ENCODE assay signal across 11 cellular contexts in genomic region chr6:84618046-84618752, GRCh38.
DNase-seq lines count a peak whose midpoint lies in the region; ATAC-seq and TF ChIP-seq lines count a peak whose summit lies in the region.
"Had no signal": no experiment of that assay in that cellular context is flagged by ENCODE, and none has a peak within 500 bp of the region (broad histone marks: within the 10 kb centered on the region; RNA-seq: fewer than 3 reads in every experiment).

No MANE protein-coding gene starts in this region.

- TF ChIP-seq CTCF in fibroblast of villous mesenchyme (IDR thresholded peaks at IDR 0.05; ENCODE audit: insufficient read depth, low read depth, low read length) = no peak

- intact Hi-C loops in sciatic nerve (cut with DNase I) = no loop called here

- peak; percentile 75 for ATAC-seq in sciatic nerve
- ATAC-seq in HG03457 (IDR thresholded peaks at IDR 0.05; ENCODE audit: unreplicated experiment) = no peak
- ATAC-seq: naive thymus-derived CD4-positive, alpha-beta T cell had no signal

- peak; percentile 87 for DNase-seq in GM04503 (ENCODE audit: low read depth)
- DNase-seq in T1000 (lab: John Stamatoyannopoulos, UW) = peak; percentile 10
- peak; percentile 73 for DNase-seq in fibroblast of villous mesenchyme (ENCODE audit: low read depth)
- no peak for DNase-seq in sciatic nerve (ENCODE audit: low spot score)
- no peak for DNase-seq in T-helper 1 cell
- DNase-seq in NCI-H2081 treated with DMSO at 0.1 percent for 48 hours (lab: John Stamatoyannopoulos, UW) = no peak
- DNase-seq in NCI-H2227 (lab: John Stamatoyannopoulos, UW; ENCODE audit: unreplicated experiment) = no peak
- DNase-seq: naive thymus-derived CD4-positive, alpha-beta T cell; NCI-H524 treated with DMSO at 0.1 percent for 48 hours; stimulated activated CD4-positive, alpha-beta T cell treated with anti-CD3 and anti-CD28 coated beads, Interleukin-2, amount 100 ng/mL, for 24 hours had no signal

- no peak overlapping the region for H3K4me3 ChIP-seq in fibroblast of villous mesenchyme (ENCODE audit: low read depth, low read length)

Comparison
In these comparisons a context has a peak if more than half of its experiments do, and no peak if none do; other contexts are left out.
1. DNase-seq: peak in GM04503 (single experiment), T1000 (single experiment) and fibroblast of villous mesenchyme (single experiment); none in sciatic nerve (single experiment), T-helper 1 cell (0 of 5), NCI-H2081 treated with DMSO at 0.1 percent for 48 hours (single experiment) and NCI-H2227 (single experiment).